Comparison of ENCODE assay signal across 18 cellular contexts in genomic region chr6:63492476-63492875, GRCh38.
DNase-seq lines count a peak whose midpoint lies in the region; FAIRE-seq and TF ChIP-seq lines count a peak whose summit lies in the region.
"Had no signal": no experiment of that assay in that cellular context is flagged by ENCODE, and none has a peak within 500 bp of the region (broad histone marks: within the 10 kb centered on the region; RNA-seq: fewer than 3 reads in every experiment).

No MANE protein-coding gene starts in this region.

- DNase-seq in NCI-H1417 (lab: John Stamatoyannopoulos, UW) = peak in 2 of 3 experiments; percentile 19 to 66
- no peak for DNase-seq in NCI-H1417 treated with DMSO at 0.1 percent for 48 hours (lab: John Stamatoyannopoulos, UW)
- peak; percentile 47 for DNase-seq in LNCaP clone FGC (ENCODE audit: low read depth)
- no peak for DNase-seq in keratinocyte (ENCODE audit: low read depth, low spot score)
- DNase-seq in prostate gland (ENCODE audit: low spot score) = peak; percentile 22
- DNase-seq in OCI-M1 (lab: John Stamatoyannopoulos, UW) = no peak
- no peak for DNase-seq in NCI-H2107 treated with DMSO at 0.1 percent for 48 hours (lab: John Stamatoyannopoulos, UW; ENCODE audit: unreplicated experiment)
- DNase-seq in NCI-H2081 (lab: John Stamatoyannopoulos, UW) = no peak
- DNase-seq: 8988T, DMS79 treated with DMSO at 0.1 percent for 48 hours, HCEC 1CT, Kasumi-1, MM.1S, NCI-H1092, NCI-H2081 treated with DMSO at 0.1 percent for 48 hours, NCI-H510A, NCI-H774, SHP77 treated with DMSO at 0.1 percent for 48 hours had no signal

- no peaks in the 10 kb centered on the region for H3K9me1 ChIP-seq in keratinocyte (ENCODE audit: control insufficient read depth, extremely low read depth, insufficient read depth, low read length)

- H3K27me3 ChIP-seq in keratinocyte (ENCODE audit: control insufficient read depth, extremely low read depth, insufficient read depth, low read length) (no peaks in the 10 kb centered on the region), prostate gland (replicated peaks; ENCODE audit: insufficient read depth) (no peaks in the 10 kb centered on the region)

- TF ChIP-seq CTCF in LNCaP clone FGC (IDR thresholded peaks at IDR 0.05; ENCODE audit: control insufficient read depth, extremely low read depth, insufficient read depth) (no peak), keratinocyte (optimal IDR thresholded peaks at IDR 0.05 in 1 of 3, IDR thresholded peaks at IDR 0.05 in 1 of 3, conservative IDR thresholded peaks at IDR 0.05 in 1 of 3; ENCODE audit: extremely low read depth in 1 of 3, insufficient read depth in 2 of 3, low read length in 3 of 3) (no peak), prostate gland (IDR thresholded peaks at IDR 0.05) (no peak)

- H3K36me3 ChIP-seq in keratinocyte (ENCODE audit: control insufficient read depth in 2 of 2, extremely low read depth in 1 of 2, insufficient read depth in 2 of 2, low read length in 2 of 2) (no peaks in the 10 kb centered on the region), prostate gland (no peaks in the 10 kb centered on the region)

- H3K4me1 ChIP-seq in keratinocyte (ENCODE audit: control insufficient read depth, extremely low read depth, insufficient read depth, low read length) (no peaks in the 10 kb centered on the region), prostate gland (replicated peaks) (peaks cover 3% of the 10 kb centered on the region)

- H3K4me3 ChIP-seq in LNCaP clone FGC (ENCODE audit: low read depth, low read length) (no peak overlapping the region), keratinocyte (ENCODE audit: control insufficient read depth in 2 of 3, extremely low read depth in 1 of 3, insufficient read depth in 2 of 3, low read depth in 1 of 3, low read length in 3 of 3) (no peak overlapping the region), prostate gland (no peak overlapping the region)

- dilution Hi-C loops in keratinocyte (cut with MboI; ENCODE audit: extremely low pct_ligation_motif_present, low sequenced_read_pairs) = no loop called here

- H3K9me3 ChIP-seq in keratinocyte (ENCODE audit: control insufficient read depth, low read depth, low read length) (no peaks in the 10 kb centered on the region), prostate gland (no peaks in the 10 kb centered on the region)

- H3K79me2 ChIP-seq in keratinocyte (ENCODE audit: control insufficient read depth, insufficient read depth, low read length) = no peaks in the 10 kb centered on the region

- no peak for TF ChIP-seq POLR2A in prostate gland (IDR thresholded peaks at IDR 0.05)

- intact Hi-C loops in prostate gland (cut with DNase I) = no loop called here

- H2AFZ ChIP-seq in keratinocyte (ENCODE audit: control insufficient read depth, low read length) = no peak overlapping the region

- FAIRE-seq in keratinocyte (lab: Jason Lieb, UNC) = peak; percentile 29

- H4K20me1 ChIP-seq in keratinocyte (ENCODE audit: control insufficient read depth, extremely low read depth, insufficient read depth, low read length) = no peaks in the 10 kb centered on the region

- 10% methylated on average over 2 of the region's 2 CpGs for WGBS in prostate gland

- no peak overlapping the region for H3K27ac ChIP-seq in keratinocyte (ENCODE audit: control insufficient read depth, insufficient read depth, low read length)
- no peak overlapping the region for H3K27ac ChIP-seq in prostate gland

- no peak overlapping the region for H3K9ac ChIP-seq in keratinocyte (ENCODE audit: control insufficient read depth, extremely low read depth, insufficient read depth, low read length)

- H3K4me2 ChIP-seq in keratinocyte (ENCODE audit: control insufficient read depth, extremely low read depth, insufficient read depth, low read depth, low read length) = no peak overlapping the region

Comparison
In these comparisons a context has a peak if more than half of its experiments do, and no peak if none do; other contexts are left out.
1. DNase-seq: peak in NCI-H1417 (2 of 3), LNCaP clone FGC (single experiment) and prostate gland (single experiment); none in NCI-H1417 treated with DMSO at 0.1 percent for 48 hours (single experiment), keratinocyte (single experiment), OCI-M1 (single experiment), NCI-H2107 treated with DMSO at 0.1 percent for 48 hours (single experiment) and NCI-H2081 (0 of 2).